ENCODE assay signal across 8 cellular contexts in genomic region chr16:53435066-53435688, GRCh38. TPM values are rescaled to one million over a fixed set of nuclear protein-coding genes. Genes with fewer than 3 reads are reported as not detected.
DNase-seq lines count a peak whose midpoint lies in the region; ATAC-seq and TF ChIP-seq lines count a peak whose summit lies in the region.

No MANE protein-coding gene starts in this region.

- peak; percentile 93 for ATAC-seq in GM18870 (IDR thresholded peaks at IDR 0.05; ENCODE audit: unreplicated experiment)
- ATAC-seq in HG03108 (IDR thresholded peaks at IDR 0.05; ENCODE audit: unreplicated experiment), result peak; percentile 83

- TF ChIP-seq CTCF in chondrocyte (IDR thresholded peaks at IDR 0.05), result no peak

- peak overlapping the region; percentile 90 for H3K4me3 Mint-ChIP-seq in chondrocyte (ENCODE audit: unreplicated experiment)

- no peaks in the 10 kb centered on the region for H3K36me3 Mint-ChIP-seq in chondrocyte (ENCODE audit: low read depth)

- H3K27ac Mint-ChIP-seq in chondrocyte (ENCODE audit: unreplicated experiment), result peak overlapping the region; percentile 96

- H3K4me1 Mint-ChIP-seq in chondrocyte (ENCODE audit: low read depth), result peaks cover 27% of the 10 kb centered on the region

- peak; percentile 93 for DNase-seq in AG08395 (ENCODE audit: low spot score)
- DNase-seq in NCI-H2196 treated with DMSO at 0.1 percent for 48 hours (lab: John Stamatoyannopoulos, UW; ENCODE audit: unreplicated experiment), result peak; percentile 34
- DNase-seq in activated CD4-positive, CD25-positive, alpha-beta regulatory T cell treated with anti-CD3 and anti-CD28 coated beads, Interleukin-2, amount 50 U/mL, for 16 hours (ENCODE audit: low read depth, low spot score), result peak; percentile 58
- no peak for DNase-seq in chondrocyte (ENCODE audit: low spot score)
- DNase-seq in kidney glomerular epithelial cell (lab: John Stamatoyannopoulos, UW), result peak; percentile 84
- peak; percentile 16 to 30 for DNase-seq in stimulated activated CD4-positive, alpha-beta T cell treated with anti-CD3 and anti-CD28 coated beads, Interleukin-15, amount 100 ng/mL, for 48 hours (ENCODE audit: low read depth in 2 of 2)

- peaks cover 2% of the 10 kb centered on the region for H3K27me3 Mint-ChIP-seq in chondrocyte (ENCODE audit: low read depth)

- H3K9me3 Mint-ChIP-seq in chondrocyte (ENCODE audit: low read depth), result no peaks in the 10 kb centered on the region

RNA-seq across cellular contexts. Expression of gene RBL2, which starts 0.9 kb away (rescaled TPM):
- 28.5 to 40.4 TPM (median 29.2 TPM) in 3 replicates for total RNA-seq in chondrocyte
